In genomic region chrX:50813843-50814661, GRCh38 we compare ENCODE assay signal across 1 cellular context.
TF ChIP-seq lines count a peak whose summit lies in the region.

Gene SHROOM4, minus strand, starts transcription at chrX:50814194. Its CDS starts 176 bp downstream, at chrX:50814018.

TF ChIP-seq in IMR-90, 13 proteins besides CTCF, POLR2A, EP300 and RAD21:
- TF ChIP-seq RFX5 (IDR thresholded peaks at IDR 0.05; ENCODE audit: low read depth, low read length) (no peak), MAZ (IDR thresholded peaks at IDR 0.05; ENCODE audit: borderline replicate concordance, low read depth, low read length) (peak; percentile 44; the same call in 1 of the 2 replicates)
TF ChIP-seq in IMR-90: peak in this region for 1.
